ENCODE assay signal across 8 cellular contexts in genomic region chr1:63124666-63125191, GRCh38.
DNase-seq lines count a peak whose midpoint lies in the region; ATAC-seq and TF ChIP-seq lines count a peak whose summit lies in the region.

No MANE protein-coding gene starts in this region.

- H3K4me3 Mint-ChIP-seq in activated CD8-positive, alpha-beta T cell treated with anti-CD3 and anti-CD28 coated beads for 36 hours, result no peak overlapping the region

- peak overlapping the region; percentile 6 for H3K4me3 ChIP-seq in fibroblast of pulmonary artery (replicated peaks; ENCODE audit: low read depth, low read length)
- no peak overlapping the region for H3K4me3 ChIP-seq in tibial artery

- H3K9me3 ChIP-seq in tibial artery, result no peaks in the 10 kb centered on the region

- DNase-seq in COLO829 (ENCODE audit: low spot score) (peak; percentile 80), HT1080 (ENCODE audit: low read depth) (peak; percentile 87), fibroblast of pulmonary artery (ENCODE audit: low read depth) (peak; percentile 86), tibial artery (no peak), NCI-H2196 treated with DMSO at 0.1 percent for 48 hours (lab: John Stamatoyannopoulos, UW; ENCODE audit: unreplicated experiment) (no peak), NCI-H1092 treated with DMSO at 0.1 percent for 48 hours (lab: John Stamatoyannopoulos, UW) (no peak)
- DNase-seq in activated CD8-positive, alpha-beta T cell treated with anti-CD3 and anti-CD28 coated beads for 36 hours, result no peak

- H3K4me1 Mint-ChIP-seq in activated CD8-positive, alpha-beta T cell treated with anti-CD3 and anti-CD28 coated beads for 36 hours (ENCODE audit: low read depth), result no peaks in the 10 kb centered on the region

- CTCF ChIA-PET in activated CD8-positive, alpha-beta T cell treated with anti-CD3 and anti-CD28 coated beads for 36 hours (lab: Charles Lee), result no interaction called here

- no peaks in the 10 kb centered on the region for H3K36me3 Mint-ChIP-seq in activated CD8-positive, alpha-beta T cell treated with anti-CD3 and anti-CD28 coated beads for 36 hours (ENCODE audit: low read depth)

- peaks cover 9% of the 10 kb centered on the region for H3K27me3 Mint-ChIP-seq in activated CD8-positive, alpha-beta T cell treated with anti-CD3 and anti-CD28 coated beads for 36 hours

- no peak overlapping the region for H3K27ac Mint-ChIP-seq in activated CD8-positive, alpha-beta T cell treated with anti-CD3 and anti-CD28 coated beads for 36 hours

- no peaks in the 10 kb centered on the region for H3K9me3 Mint-ChIP-seq in activated CD8-positive, alpha-beta T cell treated with anti-CD3 and anti-CD28 coated beads for 36 hours

- H3K4me1 ChIP-seq in tibial artery, result peaks cover 0 to 5% (median 0%) of the 10 kb centered on the region in 4 donors

- H3K27ac ChIP-seq in tibial artery, result no peak overlapping the region

- no peak for TF ChIP-seq CTCF in fibroblast of pulmonary artery (IDR thresholded peaks at IDR 0.05; ENCODE audit: low read length, missing control alignments)
- TF ChIP-seq CTCF in tibial artery (IDR thresholded peaks at IDR 0.05), result no peak
- TF ChIP-seq CTCF in activated CD8-positive, alpha-beta T cell treated with anti-CD3 and anti-CD28 coated beads for 36 hours (IDR thresholded peaks at IDR 0.05), result no peak

- H3K27me3 ChIP-seq in tibial artery, result no peaks in the 10 kb centered on the region

- intact Hi-C loops in tibial artery (cut with DNase I; ENCODE audit: low total_unique reads), result no loop called here
- intact Hi-C loops in activated CD8-positive, alpha-beta T cell treated with anti-CD3 and anti-CD28 coated beads for 36 hours (cut with micrococcal nuclease), result no loop called here

- no peaks in the 10 kb centered on the region for H3K36me3 ChIP-seq in tibial artery

- POLR2A ChIA-PET in activated CD8-positive, alpha-beta T cell treated with anti-CD3 and anti-CD28 coated beads for 36 hours (lab: Charles Lee), result no interaction called here

- ATAC-seq in GM21529 (IDR thresholded peaks at IDR 0.05; ENCODE audit: unreplicated experiment), result peak; percentile 85
- no peak for ATAC-seq in activated CD8-positive, alpha-beta T cell treated with anti-CD3 and anti-CD28 coated beads for 36 hours

Comparison
In these comparisons a context has a peak if more than half of its experiments do, and no peak if none do; other contexts are left out.
1. DNase-seq: peak in COLO829 (single experiment), HT1080 (single experiment) and fibroblast of pulmonary artery (single experiment); none in tibial artery (0 of 2), NCI-H2196 treated with DMSO at 0.1 percent for 48 hours (single experiment), activated CD8-positive, alpha-beta T cell treated with anti-CD3 and anti-CD28 coated beads for 36 hours (single experiment) and NCI-H1092 treated with DMSO at 0.1 percent for 48 hours (single experiment).